Comparison of ENCODE assay signal across 15 cellular contexts in genomic region chr1:63623952-63624351, GRCh38. TPM values are rescaled to one million over a fixed set of nuclear protein-coding genes. Genes with fewer than 3 reads are reported as not detected.
A peak's percentile ranks its signal among the peaks of the same experiment; 100 is the strongest.
DNase-seq lines count a peak whose midpoint lies in the region; TF ChIP-seq lines count a peak whose summit lies in the region.
"Had no signal": no experiment of that assay in that cellular context is flagged by ENCODE, and none has a peak within 500 bp of the region (broad histone marks: within the 10 kb centered on the region; RNA-seq: fewer than 3 reads in every experiment).

No MANE protein-coding gene starts in this region.

- H3K4me1 Mint-ChIP-seq in chondrocyte (ENCODE audit: low read depth) (peaks cover 81% of the 10 kb centered on the region), progenitor cell of endocrine pancreas (ENCODE audit: low read depth) (peaks cover 25% of the 10 kb centered on the region)
- peaks cover 1 to 20% (median 10%) of the 10 kb centered on the region in 4 donors for H3K4me1 Mint-ChIP-seq in CD4-positive, alpha-beta memory T cell

- no peaks in the 10 kb centered on the region for H3K36me3 Mint-ChIP-seq in chondrocyte (ENCODE audit: low read depth)
- H3K36me3 Mint-ChIP-seq in progenitor cell of endocrine pancreas (ENCODE audit: insufficient read depth): peaks cover 1% of the 10 kb centered on the region
- peaks cover 6 to 10% of the 10 kb centered on the region in 2 donors for H3K36me3 Mint-ChIP-seq in CD4-positive, alpha-beta memory T cell

- in situ Hi-C loops in HAP-1 (cut with MboI; ENCODE audit: low sequenced_read_pairs): no loop called here

- CTCF ChIA-PET in HEK293 (lab: Yijun Ruan, JAX): interaction anchor here (0.6 to 1.9 kb wide), 5 partner anchors 10 to 1132 kb away, joined by 3 to 9 read pairs (median 4); no protein-coding TSS in a partner anchor
- CTCF ChIA-PET in CD4-positive, alpha-beta memory T cell (lab: Charles Lee; ENCODE audit: partially characterized antibody): interaction anchor here (0.8 to 2.2 kb wide), 3 partner anchors 510 to 624 kb away, joined by 3 to 8 read pairs (median 3); no protein-coding TSS in a partner anchor

- no peak overlapping the region for H3K4me3 Mint-ChIP-seq in chondrocyte (ENCODE audit: unreplicated experiment)
- no peak overlapping the region for H3K4me3 Mint-ChIP-seq in progenitor cell of endocrine pancreas (ENCODE audit: low read depth)
- H3K4me3 Mint-ChIP-seq in CD4-positive, alpha-beta memory T cell: no peak overlapping the region

- H3K27me3 Mint-ChIP-seq in chondrocyte (ENCODE audit: low read depth): no peaks in the 10 kb centered on the region
- no peaks in the 10 kb centered on the region for H3K27me3 Mint-ChIP-seq in progenitor cell of endocrine pancreas
- H3K27me3 Mint-ChIP-seq in CD4-positive, alpha-beta memory T cell: no peaks in the 10 kb centered on the region

- H3K27ac ChIP-seq in HEK293 (ENCODE audit: extremely low read depth, low read depth, low read length): no peak overlapping the region
- no peak overlapping the region for H3K27ac ChIP-seq in CD4-positive, alpha-beta memory T cell (ENCODE audit: low read depth, low read length)

- H3K9me3 ChIP-seq in HAP-1: no peaks in the 10 kb centered on the region
- no peaks in the 10 kb centered on the region for H3K9me3 ChIP-seq in HEK293 (ENCODE audit: control insufficient read depth, insufficient read depth, low read depth, low read length)
- no peaks in the 10 kb centered on the region for H3K9me3 ChIP-seq in CD4-positive, alpha-beta memory T cell (ENCODE audit: control insufficient read depth in 1 of 2, low read length in 2 of 2)

- H3K9me3 Mint-ChIP-seq in chondrocyte (ENCODE audit: low read depth): no peaks in the 10 kb centered on the region
- H3K9me3 Mint-ChIP-seq in progenitor cell of endocrine pancreas (ENCODE audit: low read depth): no peaks in the 10 kb centered on the region
- no peaks in the 10 kb centered on the region for H3K9me3 Mint-ChIP-seq in CD4-positive, alpha-beta memory T cell

- peak; percentile 9 to 29 for DNase-seq in HAP-1 (ENCODE audit: low spot score in 2 of 2)
- DNase-seq in chondrocyte (ENCODE audit: low spot score): no peak
- no peak for DNase-seq in progenitor cell of endocrine pancreas (ENCODE audit: low spot score, unreplicated experiment)
- no peak for DNase-seq in NCI-H1105 (lab: John Stamatoyannopoulos, UW)
- no peak for DNase-seq in CD4-positive, alpha-beta memory T cell
- no peak for DNase-seq in nucleus accumbens (lab: John Stamatoyannopoulos, UW)
- DNase-seq: ACHN, DMS79 treated with DMSO at 0.1 percent for 48 hours, NCI-H1105 treated with DMSO at 0.1 percent for 48 hours, NCI-H187 treated with DMSO at 0.1 percent for 48 hours, NCI-H510A, NCI-H748 treated with DMSO at 0.1 percent for 48 hours, Right ventricle myocardium superior had no signal

- no peaks in the 10 kb centered on the region for H3K27me3 ChIP-seq in HAP-1 (ENCODE audit: low read depth)
- no peaks in the 10 kb centered on the region for H3K27me3 ChIP-seq in CD4-positive, alpha-beta memory T cell (ENCODE audit: insufficient read depth, low read length)

- POLR2A ChIA-PET in HEK293 (lab: Yijun Ruan, JAX): no interaction called here
- POLR2A ChIA-PET in CD4-positive, alpha-beta memory T cell (lab: Charles Lee; ENCODE audit: partially characterized antibody): no interaction called here

- intact Hi-C loops in CD4-positive, alpha-beta memory T cell (cut with micrococcal nuclease): no loop called here

- no peak overlapping the region for H3K4me3 ChIP-seq in HAP-1
- H3K4me3 ChIP-seq in HEK293 (ENCODE audit: low read depth, low read length): no peak overlapping the region
- no peak overlapping the region for H3K4me3 ChIP-seq in CD4-positive, alpha-beta memory T cell (ENCODE audit: low read length in 2 of 2)
- H3K4me3 ChIP-seq: K562 had no signal

- H3K36me3 ChIP-seq in HAP-1 (replicated peaks): no peaks in the 10 kb centered on the region
- no peaks in the 10 kb centered on the region for H3K36me3 ChIP-seq in HEK293 (ENCODE audit: control insufficient read depth in 2 of 2, insufficient read depth in 1 of 2, low read length in 2 of 2)
- no peaks in the 10 kb centered on the region for H3K36me3 ChIP-seq in CD4-positive, alpha-beta memory T cell (ENCODE audit: insufficient read depth, low read length)

- TF ChIP-seq CTCF in HEK293 (tag by site-specific recombination; IDR thresholded peaks at IDR 0.05): no peak
- TF ChIP-seq CTCF in chondrocyte (IDR thresholded peaks at IDR 0.05): no peak
- TF ChIP-seq CTCF in progenitor cell of endocrine pancreas (IDR thresholded peaks at IDR 0.05; ENCODE audit: unreplicated experiment): no peak

- H3K27ac Mint-ChIP-seq in chondrocyte (ENCODE audit: unreplicated experiment) (peak overlapping the region; percentile 71), progenitor cell of endocrine pancreas (peak overlapping the region; percentile 35)
- no peak overlapping the region for H3K27ac Mint-ChIP-seq in CD4-positive, alpha-beta memory T cell

- peaks cover 7% of the 10 kb centered on the region; the same call in 1 of the 2 replicates for H3K4me1 ChIP-seq in HAP-1
- H3K4me1 ChIP-seq in HEK293 (ENCODE audit: control insufficient read depth, insufficient read depth, low read length): no peaks in the 10 kb centered on the region
- H3K4me1 ChIP-seq in CD4-positive, alpha-beta memory T cell (ENCODE audit: insufficient read depth, low read length): no peaks in the 10 kb centered on the region

TF ChIP-seq in HEK293, 187 proteins besides CTCF, POLR2A, EP300 and RAD21:
- TF ChIP-seq SCRT1 (tag by site-specific recombination; IDR thresholded peaks at IDR 0.05; ENCODE audit: borderline replicate concordance): peak; percentile 31; the same call in 1 of the 2 replicates
- no peak for TF ChIP-seq PBX3 (CRISPR knock-in tag; IDR thresholded peaks at IDR 0.05)
- peak; percentile 91 for TF ChIP-seq SCRT2 (tag by site-specific recombination; IDR thresholded peaks at IDR 0.05)

RNA-seq across cellular contexts. Expression of gene PGM1, which starts 30.7 kb away (rescaled TPM):
- total RNA-seq in chondrocyte: 96.9 to 111 TPM (median 104 TPM) in 3 replicates
- 31.1 and 34.5 TPM in 2 replicates for total RNA-seq in progenitor cell of endocrine pancreas
- 10 to 100 TPM; 18.8 to 20.7 TPM for total RNA-seq in CD4-positive, alpha-beta memory T cell
- polyA plus RNA-seq in CD4-positive, alpha-beta memory T cell: 10 to 100 TPM; 32.5 to 48.3 TPM

Comparison
In these comparisons a context has a peak if more than half of its experiments do, and no peak if none do; other contexts are left out.
1. DNase-seq: peak in HAP-1 (2 of 2); none in chondrocyte (single experiment), progenitor cell of endocrine pancreas (single experiment), NCI-H1105 (single experiment), CD4-positive, alpha-beta memory T cell (0 of 5) and nucleus accumbens (0 of 56).
2. H3K27ac Mint-ChIP-seq: peak in chondrocyte (single experiment) and progenitor cell of endocrine pancreas (single experiment); none in CD4-positive, alpha-beta memory T cell (0 of 7).